Comparison of ENCODE assay signal across 8 cellular contexts in the genomic region with DNA sequence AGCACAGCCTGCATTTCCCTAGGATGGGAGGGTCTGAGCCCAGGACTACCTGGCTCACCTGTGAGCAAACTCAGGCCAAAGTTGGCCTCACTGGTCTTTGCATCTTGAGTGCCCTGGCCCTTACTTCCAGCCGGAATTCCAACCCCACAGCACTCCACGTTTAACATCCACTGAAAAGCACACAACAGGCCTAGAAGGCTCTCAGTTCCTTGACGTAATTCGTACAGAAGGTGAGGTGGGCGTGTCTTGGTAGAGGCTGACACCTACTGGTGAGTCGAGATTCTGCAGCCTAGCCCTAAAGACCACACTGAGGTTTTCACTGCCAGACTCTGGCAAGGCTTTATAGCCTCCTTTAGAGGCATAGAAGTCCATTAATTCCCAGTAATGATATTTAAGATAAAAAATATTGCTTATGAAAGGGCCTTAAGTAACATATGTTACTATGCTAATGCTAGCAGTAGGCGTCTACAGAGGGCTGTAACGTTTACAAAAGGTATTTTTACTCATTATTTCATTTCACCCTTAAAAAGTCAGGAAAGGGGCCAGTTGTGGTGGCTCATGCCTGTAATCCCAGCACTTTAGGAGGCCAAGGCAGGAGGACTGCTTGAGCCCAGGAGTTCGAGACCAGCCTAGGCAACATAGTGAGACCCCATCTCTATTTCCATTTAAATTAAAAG.
DNase-seq lines count a peak whose midpoint lies in the region; ATAC-seq and TF ChIP-seq lines count a peak whose summit lies in the region.

No MANE protein-coding gene starts in this region.

- no peak overlapping the region for H3K27ac ChIP-seq in colonic mucosa

- H3K9me3 Mint-ChIP-seq in mesothelial cell of epicardium, result no peaks in the 10 kb centered on the region

- intact Hi-C loops in colonic mucosa (cut with DNase I), result no loop called here

- H3K9ac ChIP-seq in colonic mucosa (ENCODE audit: low read depth in 2 of 2, low read length in 2 of 2), result no peak overlapping the region

- H3K4me1 Mint-ChIP-seq in mesothelial cell of epicardium, result peaks cover 12% of the 10 kb centered on the region

- H3K9me3 ChIP-seq in colonic mucosa, result no peaks in the 10 kb centered on the region

- DNase-seq in activated gamma-delta T cell treated with Interleukin-2 at 50 U/mL for 16 hours, result peak; percentile 52
- no peak for DNase-seq in activated gamma-delta T cell (lab: John Stamatoyannopoulos, UW)
- peak; percentile 90 for DNase-seq in NB4 (ENCODE audit: low read depth)
- peak; percentile 73 for DNase-seq in activated CD4-positive, CD25-positive, alpha-beta regulatory T cell treated with anti-CD3 and anti-CD28 coated beads, Interleukin-2, amount 50 U/mL, for 72 hours
- DNase-seq in colonic mucosa, result peak; percentile 55
- no peak for DNase-seq in mesothelial cell of epicardium (ENCODE audit: low spot score in 2 of 2, unreplicated experiment in 2 of 2)
- DNase-seq in stimulated activated CD8-positive, alpha-beta memory T cell treated with anti-CD3 and anti-CD28 coated beads, Interleukin-7, amount 100 ng/mL, for 48 hours (ENCODE audit: extremely low read depth in 1 of 2, low read depth in 1 of 2), result peak; percentile 22 to 55

- TF ChIP-seq POLR2A in NB4 (IDR thresholded peaks at IDR 0.05; ENCODE audit: extremely low read depth, insufficient read length), result no peak

- no peaks in the 10 kb centered on the region for H3K27me3 ChIP-seq in colonic mucosa

- no peaks in the 10 kb centered on the region for H3K36me3 ChIP-seq in colonic mucosa

- no peaks in the 10 kb centered on the region for H3K27me3 Mint-ChIP-seq in mesothelial cell of epicardium (ENCODE audit: low read depth)

- TF ChIP-seq CTCF in NB4 (IDR thresholded peaks at IDR 0.05; ENCODE audit: low read depth, low read length), result peak; percentile 99
- peak; percentile 79 for TF ChIP-seq CTCF in colonic mucosa (IDR thresholded peaks at IDR 0.05)
- TF ChIP-seq CTCF in mesothelial cell of epicardium (IDR thresholded peaks at IDR 0.05; ENCODE audit: unreplicated experiment), result peak; percentile 70

- no peak overlapping the region for H3K27ac Mint-ChIP-seq in mesothelial cell of epicardium

- H3K4me3 Mint-ChIP-seq in mesothelial cell of epicardium, result no peak overlapping the region

- no peak for ATAC-seq in HG02678 (IDR thresholded peaks at IDR 0.05; ENCODE audit: unreplicated experiment)

- no peaks in the 10 kb centered on the region for H3K36me3 Mint-ChIP-seq in mesothelial cell of epicardium

- H3K4me1 ChIP-seq in colonic mucosa, result no peaks in the 10 kb centered on the region

- H3K4me3 ChIP-seq in NB4 (ENCODE audit: low read depth, low read length) (no peak overlapping the region), colonic mucosa (no peak overlapping the region)

Comparison
In these comparisons a context has a peak if more than half of its experiments do, and no peak if none do; other contexts are left out.
1. DNase-seq: peak in activated gamma-delta T cell treated with Interleukin-2 at 50 U/mL for 16 hours (single experiment), NB4 (single experiment), activated CD4-positive, CD25-positive, alpha-beta regulatory T cell treated with anti-CD3 and anti-CD28 coated beads, Interleukin-2, amount 50 U/mL, for 72 hours (single experiment), colonic mucosa (single experiment) and stimulated activated CD8-positive, alpha-beta memory T cell treated with anti-CD3 and anti-CD28 coated beads, Interleukin-7, amount 100 ng/mL, for 48 hours (2 of 2); none in activated gamma-delta T cell (single experiment) and mesothelial cell of epicardium (0 of 2).
2. Peak in every context shown above with its lines, with median percentiles within 50 percentile points of each other: CTCF ChIP-seq.